31 cellular contexts compared by ENCODE assay signal in genomic region chr22:42387631-42388030, GRCh38. TPM values are rescaled to one million over a fixed set of nuclear protein-coding genes. Genes with fewer than 3 reads are reported as not detected.
"Had no signal": no experiment of that assay in that cellular context is flagged by ENCODE, and none has a peak within 500 bp of the region (broad histone marks: within the 10 kb centered on the region; RNA-seq: fewer than 3 reads in every experiment).

No MANE protein-coding gene starts in this region.

- H3K4me3 ChIP-seq: ascending aorta, coronary artery, esophagus muscularis mucosa, gastrocnemius medialis, heart left ventricle had no signal

- H3K4me3 Mint-ChIP-seq: activated CD4-positive, alpha-beta memory T cell treated with anti-CD3 and anti-CD28 coated beads for 36 hours; activated CD4-positive, alpha-beta T cell treated with anti-CD3 and anti-CD28 coated beads for 36 hours; activated CD4-positive, alpha-beta T cell treated with anti-CD3 and anti-CD28 coated beads, Interleukin-2, amount 10 ng/mL, durations not matched to agents 24 days and 14 days; activated CD8-positive, alpha-beta memory T cell treated with anti-CD3 and anti-CD28 coated beads, Interleukin-2, amount 10 ng/mL, durations not matched to agents 7 days and 5 days; activated CD8-positive, alpha-beta T cell treated with anti-CD3 and anti-CD28 coated beads, Interleukin-2, amount 10 ng/mL, durations not matched to agents 7 days and 5 days; activated naive CD4-positive, alpha-beta T cell treated with anti-CD3 and anti-CD28 coated beads, Interleukin-2, amount 10 ng/mL, durations not matched to agents 7 days and 5 days; activated naive CD8-positive, alpha-beta T cell treated with anti-CD3 and anti-CD28 coated beads, Interleukin-2, amount 10 ng/mL, durations not matched to agents 7 days and 5 days; activated T-helper 1 cell treated with anti-CD3 and anti-CD28 coated beads, Interleukin-12 subunit alpha, Interleukin-12 subunit beta, Interleukin-2, Interleukin-4 antibody, amounts not matched to agents 30 ng/mL and 10 ng/mL and 1 ng/mL, durations not matched to agents 14 hours and 24 hours and 36 hours; central memory CD8-positive, alpha-beta T cell; effector memory CD8-positive, alpha-beta T cell; T-helper 17 cell; T-helper 2 cell treated with Interferon-gamma antibody and Interleukin-4, amounts not matched to agents 5 μg/mL and 100 μg/mL, for 36 hours had no signal

- H3K36me3 Mint-ChIP-seq: activated CD4-positive, alpha-beta memory T cell treated with anti-CD3 and anti-CD28 coated beads for 36 hours; activated CD8-positive, alpha-beta memory T cell treated with anti-CD3 and anti-CD28 coated beads, Interleukin-2, amount 10 ng/mL, durations not matched to agents 7 days and 5 days; activated naive CD4-positive, alpha-beta T cell treated with anti-CD3 and anti-CD28 coated beads, Interleukin-2, amount 10 ng/mL, durations not matched to agents 7 days and 5 days; activated naive CD4-positive, alpha-beta T cell treated with anti-CD3 and anti-CD28 coated beads, Interleukin-2, amount 50 U/mL, for 72 hours; activated naive CD8-positive, alpha-beta T cell treated with anti-CD3 and anti-CD28 coated beads, Interleukin-2, amount 10 ng/mL, durations not matched to agents 7 days and 5 days had no signal

- ATAC-seq: activated CD4-positive, alpha-beta T cell treated with anti-CD3 and anti-CD28 coated beads for 36 hours; activated CD8-positive, alpha-beta memory T cell treated with anti-CD3 and anti-CD28 coated beads, Interleukin-2, amount 10 ng/mL, durations not matched to agents 7 days and 5 days; activated CD8-positive, alpha-beta T cell treated with anti-CD3 and anti-CD28 coated beads, Interleukin-2, amount 10 ng/mL, durations not matched to agents 7 days and 5 days; activated naive CD4-positive, alpha-beta T cell treated with anti-CD3 and anti-CD28 coated beads, Interleukin-2, amount 50 U/mL, for 72 hours; effector memory CD8-positive, alpha-beta T cell; gastrocnemius medialis; heart left ventricle; T-helper 17 cell had no signal

- H3K27ac Mint-ChIP-seq: activated CD4-positive, alpha-beta memory T cell treated with anti-CD3 and anti-CD28 coated beads for 36 hours; activated CD4-positive, alpha-beta T cell treated with anti-CD3 and anti-CD28 coated beads for 36 hours; activated CD4-positive, alpha-beta T cell treated with anti-CD3 and anti-CD28 coated beads, Interleukin-2, amount 10 ng/mL, durations not matched to agents 24 days and 14 days; activated CD8-positive, alpha-beta memory T cell treated with anti-CD3 and anti-CD28 coated beads, Interleukin-2, amount 10 ng/mL, durations not matched to agents 7 days and 5 days; activated CD8-positive, alpha-beta T cell treated with anti-CD3 and anti-CD28 coated beads, Interleukin-2, amount 10 ng/mL, durations not matched to agents 7 days and 5 days; activated naive CD4-positive, alpha-beta T cell treated with anti-CD3 and anti-CD28 coated beads, Interleukin-2, amount 10 ng/mL, durations not matched to agents 7 days and 5 days; activated naive CD4-positive, alpha-beta T cell treated with anti-CD3 and anti-CD28 coated beads, Interleukin-2, amount 50 U/mL, for 72 hours; activated naive CD8-positive, alpha-beta T cell treated with anti-CD3 and anti-CD28 coated beads, Interleukin-2, amount 10 ng/mL, durations not matched to agents 7 days and 5 days; activated T-helper 1 cell treated with anti-CD3 and anti-CD28 coated beads, Interleukin-12 subunit alpha, Interleukin-12 subunit beta, Interleukin-2, Interleukin-4 antibody, amounts not matched to agents 30 ng/mL and 10 ng/mL and 1 ng/mL, durations not matched to agents 14 hours and 24 hours and 36 hours; activated T-helper 2 cell treated with anti-CD3 and anti-CD28 coated beads, Interferon-gamma antibody, Interleukin-2, Interleukin-4, amounts not matched to agents 10 μg/mL and 5 μg/mL and 100 μg/mL, durations not matched to agents 14 hours and 24 hours and 36 hours; effector memory CD8-positive, alpha-beta T cell; T-helper 17 cell; T-helper 2 cell treated with Interferon-gamma antibody and Interleukin-4, amounts not matched to agents 5 μg/mL and 100 μg/mL, for 36 hours had no signal

- H3K27me3 Mint-ChIP-seq: activated CD4-positive, alpha-beta memory T cell treated with anti-CD3 and anti-CD28 coated beads for 36 hours had no signal

- H3K9me3 ChIP-seq: ascending aorta, esophagus muscularis mucosa, gastrocnemius medialis, heart left ventricle had no signal

- H3K4me1 Mint-ChIP-seq: activated CD4-positive, alpha-beta T cell treated with anti-CD3 and anti-CD28 coated beads for 36 hours; activated CD4-positive, alpha-beta T cell treated with anti-CD3 and anti-CD28 coated beads, Interleukin-2, amount 10 ng/mL, durations not matched to agents 24 days and 14 days; activated CD8-positive, alpha-beta memory T cell treated with anti-CD3 and anti-CD28 coated beads, Interleukin-2, amount 10 ng/mL, durations not matched to agents 7 days and 5 days; activated naive CD4-positive, alpha-beta T cell treated with anti-CD3 and anti-CD28 coated beads, Interleukin-2, amount 10 ng/mL, durations not matched to agents 7 days and 5 days; activated naive CD8-positive, alpha-beta T cell treated with anti-CD3 and anti-CD28 coated beads, Interleukin-2, amount 10 ng/mL, durations not matched to agents 7 days and 5 days; central memory CD8-positive, alpha-beta T cell had no signal

- DNase-seq: activated CD4-positive, alpha-beta memory T cell treated with anti-CD3 and anti-CD28 coated beads for 36 hours; activated CD4-positive, alpha-beta T cell treated with anti-CD3 and anti-CD28 coated beads, Interleukin-2, amount 10 ng/mL, durations not matched to agents 24 days and 14 days; activated CD4-positive, CD25-positive, alpha-beta regulatory T cell; activated CD4-positive, CD25-positive, alpha-beta regulatory T cell treated with anti-CD3 and anti-CD28 coated beads, Interleukin-2, amount 50 U/mL, for 72 hours; activated CD8-positive, alpha-beta memory T cell treated with anti-CD3 and anti-CD28 coated beads, Interleukin-2, amount 10 ng/mL, durations not matched to agents 7 days and 5 days; activated CD8-positive, alpha-beta memory T cell treated with anti-CD3 and anti-CD28 coated beads, Interleukin-2, amount 50 U/mL, for 4 hours; activated CD8-positive, alpha-beta T cell treated with anti-CD3 and anti-CD28 coated beads, Interleukin-2, amount 10 ng/mL, durations not matched to agents 7 days and 5 days; activated effector memory CD4-positive, alpha-beta T cell treated with anti-CD3 and anti-CD28 coated beads, Interleukin-2, amount 50 U/mL, for 16 hours; activated naive CD4-positive, alpha-beta T cell; activated naive CD4-positive, alpha-beta T cell treated with anti-CD3 and anti-CD28 coated beads, Interleukin-2, amount 10 ng/mL, durations not matched to agents 7 days and 5 days; activated naive CD8-positive, alpha-beta T cell treated with anti-CD3 and anti-CD28 coated beads, Interleukin-2, amount 10 ng/mL, durations not matched to agents 7 days and 5 days; activated T-cell treated with anti-CD3 and anti-CD28 coated beads, Interleukin-2, amount 50 U/mL, for 1 hour; activated T-cell treated with anti-CD3 and anti-CD28 coated beads, Interleukin-2, amount 50 U/mL, for 48 hours; brain microvascular endothelial cell; dermis blood vessel endothelial cell; effector CD4-positive, alpha-beta T cell; effector memory CD8-positive, alpha-beta T cell; erythroblast; gastrocnemius medialis; T-helper 17 cell had no signal

- H3K36me3 ChIP-seq: ascending aorta, brain microvascular endothelial cell, esophagus muscularis mucosa, gastrocnemius medialis, heart left ventricle had no signal

- H3K27me3 ChIP-seq: ascending aorta, brain microvascular endothelial cell, esophagus muscularis mucosa, gastrocnemius medialis, heart left ventricle had no signal

- H3K27ac ChIP-seq: ascending aorta, brain microvascular endothelial cell, coronary artery, esophagus muscularis mucosa, foreskin keratinocyte, gastrocnemius medialis, heart left ventricle had no signal

- H3K9me3 Mint-ChIP-seq: activated CD4-positive, alpha-beta memory T cell treated with anti-CD3 and anti-CD28 coated beads for 36 hours; activated CD4-positive, alpha-beta T cell treated with anti-CD3 and anti-CD28 coated beads, Interleukin-2, amount 10 ng/mL, durations not matched to agents 24 days and 14 days; activated naive CD4-positive, alpha-beta T cell treated with anti-CD3 and anti-CD28 coated beads, Interleukin-2, amount 10 ng/mL, durations not matched to agents 7 days and 5 days; activated naive CD4-positive, alpha-beta T cell treated with anti-CD3 and anti-CD28 coated beads, Interleukin-2, amount 50 U/mL, for 72 hours; activated naive CD8-positive, alpha-beta T cell treated with anti-CD3 and anti-CD28 coated beads, Interleukin-2, amount 10 ng/mL, durations not matched to agents 7 days and 5 days; activated T-helper 1 cell treated with anti-CD3 and anti-CD28 coated beads, Interleukin-12 subunit alpha, Interleukin-12 subunit beta, Interleukin-2, Interleukin-4 antibody, amounts not matched to agents 30 ng/mL and 10 ng/mL and 1 ng/mL, durations not matched to agents 14 hours and 24 hours and 36 hours; activated T-helper 2 cell treated with anti-CD3 and anti-CD28 coated beads, Interferon-gamma antibody, Interleukin-2, Interleukin-4, amounts not matched to agents 10 μg/mL and 5 μg/mL and 100 μg/mL, durations not matched to agents 14 hours and 24 hours and 36 hours; central memory CD8-positive, alpha-beta T cell; effector memory CD8-positive, alpha-beta T cell; T-helper 2 cell treated with Interferon-gamma antibody and Interleukin-4, amounts not matched to agents 5 μg/mL and 100 μg/mL, for 36 hours had no signal

- H3K4me1 ChIP-seq: ascending aorta, esophagus muscularis mucosa, gastrocnemius medialis, heart left ventricle had no signal

RNA-seq across cellular contexts. Expression of gene NFAM1, which starts 44.6 kb away (rescaled TPM):
- polyA plus RNA-seq: foreskin keratinocyte had no signal
